ENCODE assay signal across 1 cellular context in the genomic region with DNA sequence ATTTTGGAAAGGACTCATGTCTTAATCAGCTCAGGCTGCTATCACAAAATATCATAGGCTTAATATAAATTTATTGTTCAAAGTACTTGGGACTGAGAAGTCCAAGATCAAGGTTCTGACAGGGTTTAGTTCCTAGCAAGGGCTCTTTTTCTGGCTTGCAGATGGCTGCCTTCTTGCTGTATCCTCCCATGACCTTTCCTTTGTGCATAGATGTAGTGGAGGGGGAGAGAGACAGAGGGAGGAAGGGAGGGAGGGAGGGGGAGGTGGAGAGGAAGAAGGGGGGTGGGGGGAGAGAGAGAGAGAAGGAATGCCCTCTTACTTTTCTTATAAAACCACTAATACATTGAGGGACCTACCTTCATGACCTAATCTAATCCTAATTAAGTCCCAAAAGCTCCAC.
TF ChIP-seq lines count a peak whose summit lies in the region.

No MANE protein-coding gene starts in this region.

TF ChIP-seq in IMR-90, 13 proteins besides CTCF, POLR2A, EP300 and RAD21:
- TF ChIP-seq, protein P1, sequence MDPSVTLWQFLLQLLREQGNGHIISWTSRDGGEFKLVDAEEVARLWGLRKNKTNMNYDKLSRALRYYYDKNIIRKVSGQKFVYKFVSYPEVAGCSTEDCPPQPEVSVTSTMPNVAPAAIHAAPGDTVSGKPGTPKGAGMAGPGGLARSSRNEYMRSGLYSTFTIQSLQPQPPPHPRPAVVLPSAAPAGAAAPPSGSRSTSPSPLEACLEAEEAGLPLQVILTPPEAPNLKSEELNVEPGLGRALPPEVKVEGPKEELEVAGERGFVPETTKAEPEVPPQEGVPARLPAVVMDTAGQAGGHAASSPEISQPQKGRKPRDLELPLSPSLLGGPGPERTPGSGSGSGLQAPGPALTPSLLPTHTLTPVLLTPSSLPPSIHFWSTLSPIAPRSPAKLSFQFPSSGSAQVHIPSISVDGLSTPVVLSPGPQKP (IDR thresholded peaks at IDR 0.05; ENCODE audit: borderline replicate concordance, low read depth, low read length), result no peak
- TF ChIP-seq RCOR1 (IDR thresholded peaks at IDR 0.05; ENCODE audit: insufficient replicate concordance, low read length), result no peak
- TF ChIP-seq SMC3 (IDR thresholded peaks at IDR 0.05; ENCODE audit: low read depth, low read length), result no peak
- TF ChIP-seq NFE2L2 (IDR thresholded peaks at IDR 0.05; ENCODE audit: low read depth, low read length), result no peak
- no peak for TF ChIP-seq RFX5 (IDR thresholded peaks at IDR 0.05; ENCODE audit: low read depth, low read length)
- TF ChIP-seq, protein P2, sequence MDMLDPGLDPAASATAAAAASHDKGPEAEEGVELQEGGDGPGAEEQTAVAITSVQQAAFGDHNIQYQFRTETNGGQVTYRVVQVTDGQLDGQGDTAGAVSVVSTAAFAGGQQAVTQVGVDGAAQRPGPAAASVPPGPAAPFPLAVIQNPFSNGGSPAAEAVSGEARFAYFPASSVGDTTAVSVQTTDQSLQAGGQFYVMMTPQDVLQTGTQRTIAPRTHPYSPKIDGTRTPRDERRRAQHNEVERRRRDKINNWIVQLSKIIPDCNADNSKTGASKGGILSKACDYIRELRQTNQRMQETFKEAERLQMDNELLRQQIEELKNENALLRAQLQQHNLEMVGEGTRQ (IDR thresholded peaks at IDR 0.05; ENCODE audit: low read depth, low read length), result no peak
- TF ChIP-seq MAFK (IDR thresholded peaks at IDR 0.05; ENCODE audit: low read depth, low read length), result no peak
- no peak for TF ChIP-seq MAZ (IDR thresholded peaks at IDR 0.05; ENCODE audit: borderline replicate concordance, low read depth, low read length)
- no peak for TF ChIP-seq FOS (IDR thresholded peaks at IDR 0.05; ENCODE audit: low read depth, low read length)
- no peak for TF ChIP-seq CEBPB (IDR thresholded peaks at IDR 0.05; ENCODE audit: low read depth, low read length)
- no peak for TF ChIP-seq CHD1 (IDR thresholded peaks at IDR 0.05; ENCODE audit: low read depth, low read length)
TF ChIP-seq in IMR-90: peak in this region for 0.
